Comparison of ENCODE assay signal across 24 cellular contexts in the genomic region with DNA sequence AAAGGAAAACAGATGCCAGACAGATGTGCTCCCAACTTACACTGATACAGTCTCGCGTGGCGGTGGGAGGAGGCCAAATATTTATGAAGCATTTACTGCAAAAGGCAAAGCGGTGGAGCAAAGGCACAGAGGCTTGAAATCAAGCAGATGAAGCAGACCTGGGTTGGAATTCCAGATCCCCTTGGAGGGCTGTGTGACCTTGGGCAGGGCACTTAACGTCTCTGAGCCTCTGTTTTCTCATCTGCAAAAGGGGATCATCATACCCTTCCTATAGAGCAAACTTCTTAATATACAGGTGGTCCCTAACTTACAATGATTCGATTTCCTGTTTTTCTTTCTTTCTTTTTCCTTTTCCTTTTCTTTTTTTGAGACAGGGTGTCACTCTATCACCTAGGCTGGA. TPM values are rescaled to one million over a fixed set of nuclear protein-coding genes. Genes with fewer than 3 reads are reported as not detected.
"Had no signal": no experiment of that assay in that cellular context is flagged by ENCODE, and none has a peak within 500 bp of the region (broad histone marks: within the 10 kb centered on the region; RNA-seq: fewer than 3 reads in every experiment).

No MANE protein-coding gene starts in this region.

- H3K36me3 ChIP-seq: adrenal gland, breast epithelium, MG63, Peyer's patch, SJSA1 had no signal

- H3K4me3 ChIP-seq: adrenal gland, breast epithelium, MG63, Peyer's patch, SJSA1 had no signal

- ATAC-seq: activated CD4-positive, alpha-beta T cell treated with anti-CD3 and anti-CD28 coated beads for 36 hours; activated CD8-positive, alpha-beta T cell treated with anti-CD3 and anti-CD28 coated beads, Interleukin-2, amount 10 ng/mL, durations not matched to agents 7 days and 5 days; T-helper 17 cell had no signal

- H3K27ac ChIP-seq: breast epithelium, SJSA1 had no signal

- H3K9me3 ChIP-seq: adrenal gland, breast epithelium, MG63, Peyer's patch, SJSA1 had no signal

- H3K4me1 ChIP-seq: breast epithelium, Peyer's patch, SJSA1 had no signal

- DNase-seq: activated CD4-positive, alpha-beta T cell treated with anti-CD3 and anti-CD28 coated beads for 36 hours; activated CD4-positive, alpha-beta T cell treated with anti-CD3 and anti-CD28 coated beads, Interleukin-2, amount 50 U/mL, for 4 hours; activated CD4-positive, CD25-positive, alpha-beta regulatory T cell; activated CD8-positive, alpha-beta memory T cell treated with anti-CD3 and anti-CD28 coated beads, Interleukin-2, amount 50 U/mL, for 48 hours; activated CD8-positive, alpha-beta T cell treated with anti-CD3 and anti-CD28 coated beads, Interleukin-2, amount 10 ng/mL, durations not matched to agents 7 days and 5 days; activated naive CD4-positive, alpha-beta T cell treated with anti-CD3 and anti-CD28 coated beads, Interleukin-2, amount 50 U/mL, for 16 hours; activated naive CD8-positive, alpha-beta T cell treated with anti-CD3 and anti-CD28 coated beads, Interleukin-2, amount 10 ng/mL, durations not matched to agents 7 days and 5 days; activated T-cell treated with anti-CD3 and anti-CD28 coated beads, Interleukin-2, amount 50 U/mL, for 1 hour; adrenal gland; central memory CD4-positive, alpha-beta T cell; MG63; MV-4-11; NCI-H1417 treated with DMSO at 0.1 percent for 48 hours; NCI-H1694 treated with DMSO at 0.1 percent for 48 hours; NCI-H2029 treated with DMSO at 0.1 percent for 48 hours; NCI-H510A treated with DMSO at 0.1 percent for 48 hours; NCI-H69; NK-92 treated with Interleukin-12 subunit alpha and Interleukin-12 subunit beta, amount 100 ng/mL, for 24 hours; Peyer's patch; T-helper 17 cell; T-helper 9 cell had no signal

- H3K27me3 ChIP-seq: adrenal gland, Peyer's patch had no signal

RNA-seq across cellular contexts. Expression of gene IGSF21, which starts 54.1 kb away (rescaled TPM):
- total RNA-seq: activated CD4-positive, alpha-beta T cell treated with anti-CD3 and anti-CD28 coated beads for 36 hours; activated CD8-positive, alpha-beta T cell treated with anti-CD3 and anti-CD28 coated beads, Interleukin-2, amount 10 ng/mL, durations not matched to agents 7 days and 5 days; activated naive CD8-positive, alpha-beta T cell treated with anti-CD3 and anti-CD28 coated beads, Interleukin-2, amount 10 ng/mL, durations not matched to agents 7 days and 5 days; chondrocyte; Peyer's patch; SJSA1; T-helper 17 cell had no signal
